12 cellular contexts compared by ENCODE assay signal in genomic region chr9:83106272-83106671, GRCh38. TPM values are rescaled to one million over a fixed set of nuclear protein-coding genes. Genes with fewer than 3 reads are reported as not detected.
"Had no signal": no experiment of that assay in that cellular context is flagged by ENCODE, and none has a peak within 500 bp of the region (broad histone marks: within the 10 kb centered on the region; RNA-seq: fewer than 3 reads in every experiment).

No MANE protein-coding gene starts in this region.

- H3K27ac ChIP-seq: ovary, spleen, stomach, testis, upper lobe of right lung had no signal

- H3K9me3 ChIP-seq: ovary, stomach, testis, upper lobe of right lung had no signal

- H3K4me3 ChIP-seq: ovary, spleen, stomach, testis, upper lobe of right lung had no signal

- H3K27me3 ChIP-seq: ovary, spleen, stomach, testis, upper lobe of right lung had no signal

- ATAC-seq: naive thymus-derived CD4-positive, alpha-beta T cell; sciatic nerve; upper lobe of right lung; WTC11 had no signal

- H3K4me1 ChIP-seq: spleen, stomach, testis, upper lobe of right lung had no signal

- DNase-seq: activated CD4-positive, alpha-beta T cell treated with anti-CD3 and anti-CD28 coated beads for 4 hours; activated gamma-delta T cell treated with Interleukin-2 at 50 U/mL for 16 hours; amniotic stem cell; caudate nucleus; naive thymus-derived CD4-positive, alpha-beta T cell; ovary; spleen; stomach; testis; upper lobe of right lung had no signal

- H3K36me3 ChIP-seq: ovary, spleen, stomach, upper lobe of right lung had no signal

RNA-seq across cellular contexts. Expression of gene RASEF, which starts 43.3 kb away (rescaled TPM):
- total RNA-seq: naive thymus-derived CD4-positive, alpha-beta T cell had no signal
